In the genomic region with DNA sequence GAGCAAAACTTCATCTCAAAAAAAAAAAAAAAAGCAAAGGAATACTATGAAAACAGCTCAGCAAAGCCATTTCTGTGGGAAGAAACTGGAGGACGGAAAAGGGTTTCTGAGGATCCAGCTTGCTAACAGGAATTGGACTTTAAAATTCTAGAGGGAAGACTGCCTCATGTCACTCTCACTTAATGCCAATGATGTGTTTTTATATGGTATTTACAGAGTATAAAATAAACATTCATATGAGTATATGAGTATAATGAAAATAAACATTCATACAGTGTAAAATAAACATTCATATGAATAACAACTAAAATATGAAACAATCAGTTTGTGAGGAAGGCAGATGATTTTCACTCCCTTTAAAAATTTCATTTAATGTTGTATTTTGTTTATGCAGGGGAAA, we compare ENCODE assay signal across 25 cellular contexts.
"Had no signal": no experiment of that assay in that cellular context is flagged by ENCODE, and none has a peak within 500 bp of the region (broad histone marks: within the 10 kb centered on the region; RNA-seq: fewer than 3 reads in every experiment).

No MANE protein-coding gene starts in this region.

- ATAC-seq: activated T-cell treated with anti-CD3 and anti-CD28 coated beads, Interleukin-2, amount 50 U/mL, for 4 hours; activated T-helper 17 cell treated with anti-CD3 and anti-CD28 coated beads, Interleukin-2, amount 50 U/mL, for 72 hours; mucosa of descending colon; natural killer cell treated with Interleukin-12 subunit alpha and Interleukin-12 subunit beta and Interleukin-15 and Interleukin-18, amount 100 ng/mL, for 72 hours; right lobe of liver; stimulated activated naive CD8-positive, alpha-beta T cell treated with anti-CD3 and anti-CD28 coated beads, Interleukin-15, Interleukin-2, amounts not matched to agents 100 U/mL and 50 U/mL, for 24 hours; WTC11 had no signal

- FAIRE-seq: bronchial epithelial cell, colon, frontal cortex had no signal

- DNase-seq: activated CD4-positive, alpha-beta memory T cell treated with anti-CD3 and anti-CD28 coated beads, Interleukin-2, amount 10 ng/mL, durations not matched to agents 7 days and 5 days; activated CD4-positive, alpha-beta T cell treated with anti-CD3 and anti-CD28 coated beads for 1 hour; activated CD4-positive, alpha-beta T cell treated with anti-CD3 and anti-CD28 coated beads, Interleukin-2, amount 10 ng/mL, durations not matched to agents 7 days and 5 days; activated gamma-delta T cell treated with Interleukin-2 at 50 U/mL for 16 hours; activated naive CD4-positive, alpha-beta T cell treated with anti-CD3 and anti-CD28 coated beads, Interleukin-2, amount 50 U/mL, for 16 hours; activated T-cell treated with anti-CD3 and anti-CD28 coated beads, Interleukin-2, amount 50 U/mL, for 4 hours; dermis blood vessel endothelial cell; effector CD4-positive, alpha-beta T cell; esophagus squamous epithelium; left ventricle myocardium inferior; mesendoderm; mucosa of descending colon; right lobe of liver; stimulated activated CD4-positive, alpha-beta T cell treated with anti-CD3 and anti-CD28 coated beads, Interleukin-12 subunit alpha, Interleukin-12 subunit beta, amount 100 ng/mL, for 4 hours; stimulated activated CD4-positive, alpha-beta T cell treated with anti-CD3 and anti-CD28 coated beads, Interleukin-4, amount 100 ng/mL, for 1 hour; stimulated activated naive CD8-positive, alpha-beta T cell treated with anti-CD3 and anti-CD28 coated beads, Interleukin-15, Interleukin-2, amounts not matched to agents 100 U/mL and 50 U/mL, for 24 hours; uterus had no signal

- H3K4me1 ChIP-seq: esophagus squamous epithelium, right lobe of liver, uterus had no signal

- H3K36me3 ChIP-seq: right lobe of liver, thoracic aorta, uterus had no signal

- H3K9me3 ChIP-seq: esophagus squamous epithelium, right lobe of liver, thoracic aorta, uterus had no signal

- H3K27me3 ChIP-seq: esophagus squamous epithelium, right lobe of liver, uterus had no signal

- H3K4me3 ChIP-seq: esophagus squamous epithelium, left ventricle myocardium inferior, lung, mucosa of descending colon, right lobe of liver, thoracic aorta, uterus had no signal

- H3K27ac ChIP-seq: esophagus squamous epithelium, left ventricle myocardium inferior, right lobe of liver, thoracic aorta, uterus had no signal
